Comparison of ENCODE assay signal across 1 cellular context in the genomic region with DNA sequence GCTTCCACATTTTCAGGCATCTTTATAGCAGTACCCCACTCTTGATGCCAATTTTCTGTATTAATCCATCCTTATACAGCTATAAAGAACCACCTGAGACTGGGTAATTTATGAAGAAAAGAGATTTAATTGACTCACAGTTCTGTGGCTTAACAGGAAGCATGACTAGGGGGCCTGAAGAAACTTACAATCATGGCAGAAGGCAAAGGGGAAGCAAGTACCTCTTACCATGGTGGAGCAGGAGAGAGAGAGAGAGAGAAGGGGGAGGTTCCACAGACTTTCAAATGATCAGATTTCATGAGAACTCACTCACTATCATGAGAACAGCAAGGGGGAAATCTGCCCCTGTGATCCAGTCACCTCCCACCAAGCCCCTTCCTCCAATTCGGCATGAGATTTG.
TF ChIP-seq lines count a peak whose summit lies in the region.

No MANE protein-coding gene starts in this region.

TF ChIP-seq in IMR-90, 13 proteins besides CTCF, POLR2A, EP300 and RAD21 (continued from another document):
- TF ChIP-seq, protein P1, sequence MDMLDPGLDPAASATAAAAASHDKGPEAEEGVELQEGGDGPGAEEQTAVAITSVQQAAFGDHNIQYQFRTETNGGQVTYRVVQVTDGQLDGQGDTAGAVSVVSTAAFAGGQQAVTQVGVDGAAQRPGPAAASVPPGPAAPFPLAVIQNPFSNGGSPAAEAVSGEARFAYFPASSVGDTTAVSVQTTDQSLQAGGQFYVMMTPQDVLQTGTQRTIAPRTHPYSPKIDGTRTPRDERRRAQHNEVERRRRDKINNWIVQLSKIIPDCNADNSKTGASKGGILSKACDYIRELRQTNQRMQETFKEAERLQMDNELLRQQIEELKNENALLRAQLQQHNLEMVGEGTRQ (IDR thresholded peaks at IDR 0.05; ENCODE audit: low read depth, low read length): no peak
- TF ChIP-seq RFX5 (IDR thresholded peaks at IDR 0.05; ENCODE audit: low read depth, low read length) (no peak), CEBPB (IDR thresholded peaks at IDR 0.05; ENCODE audit: low read depth, low read length) (no peak), FOS (IDR thresholded peaks at IDR 0.05; ENCODE audit: low read depth, low read length) (no peak), MAZ (IDR thresholded peaks at IDR 0.05; ENCODE audit: borderline replicate concordance, low read depth, low read length) (no peak), NFE2L2 (IDR thresholded peaks at IDR 0.05; ENCODE audit: low read depth, low read length) (no peak)
- TF ChIP-seq, protein P2, sequence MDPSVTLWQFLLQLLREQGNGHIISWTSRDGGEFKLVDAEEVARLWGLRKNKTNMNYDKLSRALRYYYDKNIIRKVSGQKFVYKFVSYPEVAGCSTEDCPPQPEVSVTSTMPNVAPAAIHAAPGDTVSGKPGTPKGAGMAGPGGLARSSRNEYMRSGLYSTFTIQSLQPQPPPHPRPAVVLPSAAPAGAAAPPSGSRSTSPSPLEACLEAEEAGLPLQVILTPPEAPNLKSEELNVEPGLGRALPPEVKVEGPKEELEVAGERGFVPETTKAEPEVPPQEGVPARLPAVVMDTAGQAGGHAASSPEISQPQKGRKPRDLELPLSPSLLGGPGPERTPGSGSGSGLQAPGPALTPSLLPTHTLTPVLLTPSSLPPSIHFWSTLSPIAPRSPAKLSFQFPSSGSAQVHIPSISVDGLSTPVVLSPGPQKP (IDR thresholded peaks at IDR 0.05; ENCODE audit: borderline replicate concordance, low read depth, low read length): no peak
